In the genomic region with DNA sequence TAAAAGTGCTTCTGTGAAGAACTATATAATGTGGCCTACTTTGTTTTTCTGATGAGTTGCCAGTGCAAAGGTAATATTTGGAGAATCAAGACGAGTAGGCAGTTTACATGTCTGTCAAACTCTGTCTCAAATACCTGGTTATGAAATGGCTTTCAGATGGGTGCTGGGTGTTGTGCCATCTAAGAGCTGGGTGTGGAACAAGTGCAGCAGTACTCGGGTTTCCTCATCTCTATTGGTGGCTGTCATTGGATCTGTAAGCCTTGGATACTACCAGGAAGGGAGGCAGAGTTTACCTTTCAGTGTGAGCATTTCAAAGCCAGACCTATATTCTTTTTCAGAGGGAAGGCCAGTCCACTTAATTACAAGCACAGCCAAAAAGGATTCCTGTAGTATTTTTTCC, we compare ENCODE assay signal across 30 cellular contexts.
"Had no signal": no experiment of that assay in that cellular context is flagged by ENCODE, and none has a peak within 500 bp of the region (broad histone marks: within the 10 kb centered on the region; RNA-seq: fewer than 3 reads in every experiment).

No MANE protein-coding gene starts in this region.

- H3K27me3 ChIP-seq: brain microvascular endothelial cell, esophagus muscularis mucosa, foreskin keratinocyte, heart right ventricle, pancreas, sigmoid colon, upper lobe of left lung had no signal

- H3K9me3 ChIP-seq: esophagus muscularis mucosa, heart right ventricle, pancreas, prostate gland, sigmoid colon, upper lobe of left lung had no signal

- ATAC-seq: foreskin keratinocyte; heart right ventricle; naive thymus-derived CD4-positive, alpha-beta T cell; pancreas; stimulated activated effector memory CD8-positive, alpha-beta T cell treated with anti-CD3 and anti-CD28 coated beads, Interleukin-12 subunit alpha, Interleukin-12 subunit beta, amount 100 ng/mL, for 72 hours; stimulated activated naive CD8-positive, alpha-beta T cell treated with anti-CD3 and anti-CD28 coated beads, Interleukin-15, amount 100 ng/mL, for 72 hours had no signal

- H3K27me3 Mint-ChIP-seq: activated CD4-positive, alpha-beta memory T cell treated with anti-CD3 and anti-CD28 coated beads, Interleukin-2, amount 10 ng/mL, durations not matched to agents 7 days and 5 days; activated CD4-positive, alpha-beta T cell treated with anti-CD3 and anti-CD28 coated beads, Interleukin-2, amount 10 ng/mL, durations not matched to agents 7 days and 5 days; activated naive CD4-positive, alpha-beta T cell treated with anti-CD3 and anti-CD28 coated beads, Interleukin-2, amount 10 ng/mL, durations not matched to agents 7 days and 5 days; activated naive CD8-positive, alpha-beta T cell treated with anti-CD3 and anti-CD28 coated beads, Interleukin-2, amount 10 ng/mL, durations not matched to agents 7 days and 5 days; naive thymus-derived CD4-positive, alpha-beta T cell; stimulated activated naive CD8-positive, alpha-beta T cell treated with anti-CD3 and anti-CD28 coated beads, Interleukin-15, amount 100 ng/mL, for 72 hours had no signal

- H3K4me3 ChIP-seq: esophagus muscularis mucosa, heart right ventricle, pancreas, prostate gland, sigmoid colon, upper lobe of left lung had no signal

- FAIRE-seq: endothelial cell of umbilical vein, islet of Langerhans, pancreas, small intestine had no signal

- H3K27ac ChIP-seq: brain microvascular endothelial cell, esophagus muscularis mucosa, foreskin keratinocyte, heart right ventricle, pancreas, prostate gland, sigmoid colon, upper lobe of left lung had no signal

- H3K4me1 ChIP-seq: esophagus muscularis mucosa, foreskin keratinocyte, pancreas, prostate gland, sigmoid colon, upper lobe of left lung had no signal

- H3K4me1 Mint-ChIP-seq: activated naive CD4-positive, alpha-beta T cell treated with anti-CD3 and anti-CD28 coated beads, Interleukin-2, amount 10 ng/mL, durations not matched to agents 7 days and 5 days; mesothelial cell of epicardium; stimulated activated naive CD8-positive, alpha-beta T cell treated with anti-CD3 and anti-CD28 coated beads, Interleukin-15, amount 100 ng/mL, for 72 hours had no signal

- DNase-seq: activated CD4-positive, alpha-beta memory T cell treated with anti-CD3 and anti-CD28 coated beads, Interleukin-2, amount 10 ng/mL, durations not matched to agents 7 days and 5 days; activated CD4-positive, alpha-beta T cell treated with anti-CD3 and anti-CD28 coated beads, Interleukin-2, amount 10 ng/mL, durations not matched to agents 7 days and 5 days; activated CD4-positive, CD25-positive, alpha-beta regulatory T cell treated with anti-CD3 and anti-CD28 coated beads, Interleukin-2, amount 50 U/mL, for 72 hours; activated CD8-positive, alpha-beta memory T cell treated with anti-CD3 and anti-CD28 coated beads, Interleukin-2, amount 50 U/mL, for 48 hours; activated gamma-delta T cell; activated naive CD4-positive, alpha-beta T cell treated with anti-CD3 and anti-CD28 coated beads, Interleukin-2, amount 10 ng/mL, durations not matched to agents 7 days and 5 days; activated naive CD8-positive, alpha-beta T cell treated with anti-CD3 and anti-CD28 coated beads, Interleukin-2, amount 10 ng/mL, durations not matched to agents 7 days and 5 days; activated T-cell treated with anti-CD3 and anti-CD28 coated beads, Interleukin-2, amount 50 U/mL, for 24 hours; amniotic stem cell; brain microvascular endothelial cell; cortex of kidney; foreskin keratinocyte; heart right ventricle; naive thymus-derived CD4-positive, alpha-beta T cell; nucleus accumbens; pancreas; retina; sigmoid colon; small intestine; stimulated activated CD4-positive, alpha-beta T cell treated with anti-CD3 and anti-CD28 coated beads, Interleukin-4, amount 100 ng/mL, for 24 hours; stimulated activated naive CD8-positive, alpha-beta T cell treated with anti-CD3 and anti-CD28 coated beads, Interleukin-15, amount 100 ng/mL, for 72 hours; substantia nigra; T-helper 2 cell had no signal

- H3K4me3 Mint-ChIP-seq: activated CD4-positive, alpha-beta memory T cell treated with anti-CD3 and anti-CD28 coated beads, Interleukin-2, amount 10 ng/mL, durations not matched to agents 7 days and 5 days; activated CD4-positive, alpha-beta T cell treated with anti-CD3 and anti-CD28 coated beads, Interleukin-2, amount 10 ng/mL, durations not matched to agents 7 days and 5 days; activated naive CD4-positive, alpha-beta T cell treated with anti-CD3 and anti-CD28 coated beads, Interleukin-2, amount 10 ng/mL, durations not matched to agents 7 days and 5 days; activated naive CD8-positive, alpha-beta T cell treated with anti-CD3 and anti-CD28 coated beads, Interleukin-2, amount 10 ng/mL, durations not matched to agents 7 days and 5 days; activated T-cell treated with anti-CD3 and anti-CD28 coated beads, Interleukin-2, amount 50 U/mL, for 24 hours; mesothelial cell of epicardium; naive thymus-derived CD4-positive, alpha-beta T cell; stimulated activated effector memory CD8-positive, alpha-beta T cell treated with anti-CD3 and anti-CD28 coated beads, Interleukin-12 subunit alpha, Interleukin-12 subunit beta, amount 100 ng/mL, for 72 hours; stimulated activated naive CD8-positive, alpha-beta T cell treated with anti-CD3 and anti-CD28 coated beads, Interleukin-15, amount 100 ng/mL, for 72 hours had no signal

- H3K27ac Mint-ChIP-seq: activated CD4-positive, alpha-beta memory T cell treated with anti-CD3 and anti-CD28 coated beads, Interleukin-2, amount 10 ng/mL, durations not matched to agents 7 days and 5 days; activated CD4-positive, alpha-beta T cell treated with anti-CD3 and anti-CD28 coated beads, Interleukin-2, amount 10 ng/mL, durations not matched to agents 7 days and 5 days; activated naive CD4-positive, alpha-beta T cell treated with anti-CD3 and anti-CD28 coated beads, Interleukin-2, amount 10 ng/mL, durations not matched to agents 7 days and 5 days; activated naive CD8-positive, alpha-beta T cell treated with anti-CD3 and anti-CD28 coated beads, Interleukin-2, amount 10 ng/mL, durations not matched to agents 7 days and 5 days; activated T-cell treated with anti-CD3 and anti-CD28 coated beads, Interleukin-2, amount 50 U/mL, for 24 hours; mesothelial cell of epicardium; naive thymus-derived CD4-positive, alpha-beta T cell; stimulated activated effector memory CD8-positive, alpha-beta T cell treated with anti-CD3 and anti-CD28 coated beads, Interleukin-12 subunit alpha, Interleukin-12 subunit beta, amount 100 ng/mL, for 72 hours; stimulated activated naive CD8-positive, alpha-beta T cell treated with anti-CD3 and anti-CD28 coated beads, Interleukin-15, amount 100 ng/mL, for 72 hours had no signal

- H3K9me3 Mint-ChIP-seq: activated CD4-positive, alpha-beta memory T cell treated with anti-CD3 and anti-CD28 coated beads, Interleukin-2, amount 10 ng/mL, durations not matched to agents 7 days and 5 days; activated CD4-positive, alpha-beta T cell treated with anti-CD3 and anti-CD28 coated beads, Interleukin-2, amount 10 ng/mL, durations not matched to agents 7 days and 5 days; activated naive CD4-positive, alpha-beta T cell treated with anti-CD3 and anti-CD28 coated beads, Interleukin-2, amount 10 ng/mL, durations not matched to agents 7 days and 5 days; activated naive CD8-positive, alpha-beta T cell treated with anti-CD3 and anti-CD28 coated beads, Interleukin-2, amount 10 ng/mL, durations not matched to agents 7 days and 5 days; activated T-cell treated with anti-CD3 and anti-CD28 coated beads, Interleukin-2, amount 50 U/mL, for 24 hours; naive thymus-derived CD4-positive, alpha-beta T cell; stimulated activated effector memory CD8-positive, alpha-beta T cell treated with anti-CD3 and anti-CD28 coated beads, Interleukin-12 subunit alpha, Interleukin-12 subunit beta, amount 100 ng/mL, for 72 hours; stimulated activated naive CD8-positive, alpha-beta T cell treated with anti-CD3 and anti-CD28 coated beads, Interleukin-15, amount 100 ng/mL, for 72 hours had no signal

- H3K36me3 ChIP-seq: brain microvascular endothelial cell, pancreas, prostate gland, sigmoid colon had no signal
